9 cellular contexts compared by ENCODE assay signal in the genomic region with DNA sequence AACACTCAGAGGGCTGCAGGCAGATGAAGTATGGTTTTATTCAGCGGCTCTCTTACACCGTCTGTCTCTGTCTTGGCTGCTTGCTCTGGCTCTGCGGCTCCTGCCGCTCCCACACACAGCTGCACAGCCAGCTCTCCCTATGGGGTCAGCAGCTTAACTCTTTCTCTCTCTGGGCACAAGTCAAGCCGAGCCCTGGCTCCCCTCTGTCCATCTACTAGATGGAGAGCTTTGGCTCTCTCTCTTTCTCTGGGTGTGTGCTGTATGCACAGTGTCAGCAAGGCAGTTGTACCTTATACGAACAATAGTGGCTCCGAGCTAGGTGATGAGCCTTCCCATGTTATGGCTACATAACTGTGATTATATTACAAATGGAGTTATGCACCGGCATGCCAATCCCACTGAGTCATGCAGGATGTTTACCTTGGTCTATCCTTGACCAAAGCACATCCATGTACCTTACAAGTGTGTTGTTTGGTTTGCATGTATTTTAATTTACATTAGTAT. TPM values are rescaled to one million over a fixed set of nuclear protein-coding genes. Genes with fewer than 3 reads are reported as not detected.
A peak's percentile ranks its signal among the peaks of the same experiment; 100 is the strongest.
DNase-seq lines count a peak whose midpoint lies in the region; ATAC-seq and TF ChIP-seq lines count a peak whose summit lies in the region.
"Had no signal": no experiment of that assay in that cellular context is flagged by ENCODE, and none has a peak within 500 bp of the region (broad histone marks: within the 10 kb centered on the region; RNA-seq: fewer than 3 reads in every experiment).

No MANE protein-coding gene starts in this region.

- H3K27ac Mint-ChIP-seq in mesothelial cell of epicardium: peak overlapping the region; percentile 97

- no peaks in the 10 kb centered on the region for H3K27me3 Mint-ChIP-seq in mesothelial cell of epicardium (ENCODE audit: low read depth)

- H3K9me3 Mint-ChIP-seq in mesothelial cell of epicardium: no peaks in the 10 kb centered on the region

- no peak for TF ChIP-seq EP300 in tibial nerve (IDR thresholded peaks at IDR 0.05)

- H3K4me1 ChIP-seq in vagina: peaks cover 6% of the 10 kb centered on the region
- H3K4me1 ChIP-seq in tibial nerve: peaks cover 0 to 23% (median 2%) of the 10 kb centered on the region in 4 donors

- no peak for ATAC-seq in GM21390 (IDR thresholded peaks at IDR 0.05; ENCODE audit: unreplicated experiment)

- H3K27ac ChIP-seq in dorsolateral prefrontal cortex: peak overlapping the region in 46 of 59 donors; percentile 2 to 85 (median 50)
- no peak overlapping the region for H3K27ac ChIP-seq in vagina
- H3K27ac ChIP-seq in tibial nerve: no peak overlapping the region
- H3K27ac ChIP-seq: C4-2B had no signal

- POLR2A ChIA-PET in AG04449 (lab: Yijun Ruan, JAX): no interaction called here

- CTCF ChIA-PET in AG04449 (lab: Yijun Ruan, JAX): interaction anchor here (1.4 to 1.6 kb wide), 5 partner anchors 10 to 60 kb away, joined by 3 to 6 read pairs (median 4); a partner anchor contains a TSS

- no peak for DNase-seq in AG04449 (ENCODE audit: low read depth, low spot score)
- DNase-seq in NCI-H446 treated with DMSO at 0.1 percent for 48 hours (lab: John Stamatoyannopoulos, UW): peak; percentile 19
- peak in 9 of 10 donors; percentile 17 to 56 (median 52) for DNase-seq in dorsolateral prefrontal cortex
- peak in 1 of 2 experiments; percentile 48 for DNase-seq in mesothelial cell of epicardium (ENCODE audit: low spot score in 2 of 2, unreplicated experiment in 2 of 2)
- DNase-seq in vagina (ENCODE audit: extremely low spot score in 2 of 2): no peak
- no peak for DNase-seq in tibial nerve (ENCODE audit: low spot score in 2 of 2)
- DNase-seq in activated CD4-positive, CD25-positive, alpha-beta regulatory T cell (lab: John Stamatoyannopoulos, UW): no peak

- H3K4me3 ChIP-seq in AG04449 (ENCODE audit: low read depth, low read length) (0 out of 2 replicates have a peak overlapping the region, but pooled peaks have one; percentile 13), dorsolateral prefrontal cortex (peak overlapping the region in 24 of 59 donors; percentile 1 to 51 (median 18)), vagina (no peak overlapping the region), tibial nerve (no peak overlapping the region)

- H3K4me3 Mint-ChIP-seq in mesothelial cell of epicardium: peak overlapping the region; percentile 42

- no peaks in the 10 kb centered on the region for H3K27me3 ChIP-seq in dorsolateral prefrontal cortex
- no peaks in the 10 kb centered on the region for H3K27me3 ChIP-seq in vagina
- no peaks in the 10 kb centered on the region for H3K27me3 ChIP-seq in tibial nerve

- TF ChIP-seq POLR2A in vagina (IDR thresholded peaks at IDR 0.05): no peak
- no peak for TF ChIP-seq POLR2A in tibial nerve (IDR thresholded peaks at IDR 0.05)

- H3K36me3 Mint-ChIP-seq in mesothelial cell of epicardium: no peaks in the 10 kb centered on the region

- no peaks in the 10 kb centered on the region for H3K9me3 ChIP-seq in vagina
- no peaks in the 10 kb centered on the region for H3K9me3 ChIP-seq in tibial nerve

- peaks cover 52% of the 10 kb centered on the region for H3K4me1 Mint-ChIP-seq in mesothelial cell of epicardium

- intact Hi-C loops in dorsolateral prefrontal cortex (cut with DNase I) (no loop called here), vagina (cut with DNase I) (no loop called here)

- 34 to 36% methylated on average over 8 of the region's 8 CpGs for WGBS in tibial nerve, 2 donors

- H3K36me3 ChIP-seq in vagina: no peaks in the 10 kb centered on the region
- H3K36me3 ChIP-seq in tibial nerve: no peaks in the 10 kb centered on the region

- no peak for TF ChIP-seq CTCF in AG04449 (IDR thresholded peaks at IDR 0.05; ENCODE audit: insufficient read depth, low read length, missing control alignments)
- TF ChIP-seq CTCF in dorsolateral prefrontal cortex (IDR thresholded peaks at IDR 0.05 in 54 of 56, conservative IDR thresholded peaks at IDR 0.05 in 2 of 56; ENCODE audit: low read depth in 1 of 56, partially characterized antibody in 56 of 56): no peak
- TF ChIP-seq CTCF in mesothelial cell of epicardium (IDR thresholded peaks at IDR 0.05; ENCODE audit: unreplicated experiment): no peak
- TF ChIP-seq CTCF in vagina (IDR thresholded peaks at IDR 0.05): no peak
- no peak for TF ChIP-seq CTCF in tibial nerve (IDR thresholded peaks at IDR 0.05)

RNA-seq across cellular contexts. Expression of a gene that starts 19.3 kb away (rescaled TPM):
- total RNA-seq in dorsolateral prefrontal cortex: 100 to 1,000 TPM in 116 of 120 experiments, 10 to 100 TPM in 4; 82.2 to 254 (median 188) TPM
- 126 to 137 TPM (median 134 TPM) in 3 replicates for total RNA-seq in mesothelial cell of epicardium
- total RNA-seq in vagina: 56.2 TPM
- 100 to 1,000 TPM in 3 of 4 donors, 10 to 100 TPM in 1; 42.8 to 227 (median 149) TPM for total RNA-seq in tibial nerve

Comparison
In these comparisons a context has a peak if more than half of its experiments do, and no peak if none do; other contexts are left out.
1. DNase-seq: peak in NCI-H446 treated with DMSO at 0.1 percent for 48 hours (single experiment) and dorsolateral prefrontal cortex (9 of 10); none in AG04449 (single experiment), vagina (0 of 2), tibial nerve (0 of 2) and activated CD4-positive, CD25-positive, alpha-beta regulatory T cell (0 of 4).
2. H3K27ac ChIP-seq: peak in dorsolateral prefrontal cortex (46 of 59); none in vagina (single experiment) and tibial nerve (0 of 4).